8 cellular contexts compared by ENCODE assay signal in the genomic region with DNA sequence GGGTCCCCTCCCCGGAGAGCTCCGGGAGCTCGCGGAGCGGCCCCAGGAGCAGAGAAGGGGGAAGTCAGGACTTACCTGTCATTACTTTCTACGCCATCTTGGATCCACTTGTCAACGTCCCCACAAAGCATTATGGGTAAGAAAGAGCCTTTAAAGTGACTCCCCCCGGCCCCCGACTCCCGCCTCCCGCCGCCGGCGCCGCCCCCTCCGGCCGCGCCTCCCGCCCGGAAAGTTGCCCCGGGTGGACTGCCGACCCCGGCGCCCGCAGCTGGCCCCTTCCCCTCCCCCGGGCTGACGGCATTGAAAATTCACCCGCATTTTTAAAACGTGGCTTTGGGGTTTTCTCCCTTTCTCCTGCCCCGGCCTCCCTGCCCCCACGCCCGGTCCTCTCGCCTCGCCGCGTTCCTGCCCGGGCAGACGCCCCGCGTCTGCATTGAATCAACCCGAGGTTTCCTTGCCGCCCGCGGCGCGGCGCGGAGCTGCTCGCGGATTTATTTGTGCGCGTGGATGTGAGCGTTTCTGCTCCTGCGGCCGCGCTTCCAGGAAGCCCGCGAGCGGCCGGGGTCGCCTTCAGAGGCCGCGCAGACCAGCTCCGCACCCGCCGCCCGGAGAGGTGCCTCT. TPM values are rescaled to one million over a fixed set of nuclear protein-coding genes. Genes with fewer than 3 reads are reported as not detected.
DNase-seq lines count a peak whose midpoint lies in the region; ATAC-seq and TF ChIP-seq lines count a peak whose summit lies in the region.

A gene with protein sequence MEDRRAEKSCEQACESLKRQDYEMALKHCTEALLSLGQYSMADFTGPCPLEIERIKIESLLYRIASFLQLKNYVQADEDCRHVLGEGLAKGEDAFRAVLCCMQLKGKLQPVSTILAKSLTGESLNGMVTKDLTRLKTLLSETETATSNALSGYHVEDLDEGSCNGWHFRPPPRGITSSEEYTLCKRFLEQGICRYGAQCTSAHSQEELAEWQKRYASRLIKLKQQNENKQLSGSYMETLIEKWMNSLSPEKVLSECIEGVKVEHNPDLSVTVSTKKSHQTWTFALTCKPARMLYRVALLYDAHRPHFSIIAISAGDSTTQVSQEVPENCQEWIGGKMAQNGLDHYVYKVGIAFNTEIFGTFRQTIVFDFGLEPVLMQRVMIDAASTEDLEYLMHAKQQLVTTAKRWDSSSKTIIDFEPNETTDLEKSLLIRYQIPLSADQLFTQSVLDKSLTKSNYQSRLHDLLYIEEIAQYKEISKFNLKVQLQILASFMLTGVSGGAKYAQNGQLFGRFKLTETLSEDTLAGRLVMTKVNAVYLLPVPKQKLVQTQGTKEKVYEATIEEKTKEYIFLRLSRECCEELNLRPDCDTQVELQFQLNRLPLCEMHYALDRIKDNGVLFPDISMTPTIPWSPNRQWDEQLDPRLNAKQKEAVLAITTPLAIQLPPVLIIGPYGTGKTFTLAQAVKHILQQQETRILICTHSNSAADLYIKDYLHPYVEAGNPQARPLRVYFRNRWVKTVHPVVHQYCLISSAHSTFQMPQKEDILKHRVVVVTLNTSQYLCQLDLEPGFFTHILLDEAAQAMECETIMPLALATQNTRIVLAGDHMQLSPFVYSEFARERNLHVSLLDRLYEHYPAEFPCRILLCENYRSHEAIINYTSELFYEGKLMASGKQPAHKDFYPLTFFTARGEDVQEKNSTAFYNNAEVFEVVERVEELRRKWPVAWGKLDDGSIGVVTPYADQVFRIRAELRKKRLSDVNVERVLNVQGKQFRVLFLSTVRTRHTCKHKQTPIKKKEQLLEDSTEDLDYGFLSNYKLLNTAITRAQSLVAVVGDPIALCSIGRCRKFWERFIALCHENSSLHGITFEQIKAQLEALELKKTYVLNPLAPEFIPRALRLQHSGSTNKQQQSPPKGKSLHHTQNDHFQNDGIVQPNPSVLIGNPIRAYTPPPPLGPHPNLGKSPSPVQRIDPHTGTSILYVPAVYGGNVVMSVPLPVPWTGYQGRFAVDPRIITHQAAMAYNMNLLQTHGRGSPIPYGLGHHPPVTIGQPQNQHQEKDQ (N-terminal part only) (minus strand): TSS at position 124 of the 621 bp plus-strand sequence. CDS start 26,392 bp downstream, outside the sequence.

- H3K4me3 ChIP-seq in kidney epithelial cell (ENCODE audit: low read depth, low read length), result peak within 1 kb of the TSS; percentile 81

- DNase-seq in NCI-H460 (ENCODE audit: extremely low read depth, low read depth) (peak; percentile 79), cerebellum (ENCODE audit: low spot score) (peak; percentile 83), kidney epithelial cell (ENCODE audit: low read depth) (no peak)
- peak; percentile 74 for DNase-seq in activated CD4-positive, CD25-positive, alpha-beta regulatory T cell treated with anti-CD3 and anti-CD28 coated beads, Interleukin-2, amount 50 U/mL, for 72 hours
- peak; percentile 47 to 64 (median 61) for DNase-seq in stimulated activated CD4-positive, alpha-beta T cell treated with anti-CD3 and anti-CD28 coated beads, Interleukin-12 subunit alpha, Interleukin-12 subunit beta, amount 100 ng/mL, for 48 hours (ENCODE audit: low read depth in 2 of 3, low spot score in 1 of 3)

- TF ChIP-seq CTCF in kidney epithelial cell (IDR thresholded peaks at IDR 0.05; ENCODE audit: insufficient read depth, low read length, poor library complexity, severe bottlenecking), result no peak

- peak; percentile 24 for ATAC-seq in GM18861 (IDR thresholded peaks at IDR 0.05; ENCODE audit: unreplicated experiment)
- ATAC-seq in HG03196 (IDR thresholded peaks at IDR 0.05; ENCODE audit: unreplicated experiment), result peak; percentile 37
- ATAC-seq in GM18873 (IDR thresholded peaks at IDR 0.05; ENCODE audit: low FRiP score, unreplicated experiment), result no peak

- H3K36me3 ChIP-seq in kidney epithelial cell (ENCODE audit: control insufficient read depth, insufficient read depth, low read length), result no peaks in the 10 kb centered on the region

- H3K27me3 ChIP-seq in kidney epithelial cell (ENCODE audit: control insufficient read depth, insufficient read depth, low read length), result no peaks in the 10 kb centered on the region

RNA-seq across cellular contexts. Expression of the gene that starts here (rescaled TPM):
- total RNA-seq in NCI-H460 (2014; rRNA removed; shearing (Covaris generic)), result 16.3 and 17.4 TPM in 2 replicates
- 5.2 and 7.1 TPM in 2 replicates for polyA plus RNA-seq in NCI-H460 (2014; cell fraction: nucleus; rRNA removed)
- total RNA-seq in cerebellum (81.6 TPM), kidney epithelial cell (14.8 and 15.5 TPM in 2 replicates)
